ENCODE assay signal across 19 cellular contexts in genomic region chr1:246971969-246972368, GRCh38. TPM values are rescaled to one million over a fixed set of nuclear protein-coding genes. Genes with fewer than 3 reads are reported as not detected.
"Had no signal": no experiment of that assay in that cellular context is flagged by ENCODE, and none has a peak within 500 bp of the region (broad histone marks: within the 10 kb centered on the region; RNA-seq: fewer than 3 reads in every experiment).

No MANE protein-coding gene starts in this region.

- H3K27ac Mint-ChIP-seq: activated CD8-positive, alpha-beta T cell treated with anti-CD3 and anti-CD28 coated beads for 36 hours; activated naive CD8-positive, alpha-beta T cell; activated T-helper 17 cell treated with anti-CD3 and anti-CD28 coated beads, Interleukin-2, amount 50 U/mL, for 72 hours; effector memory CD8-positive, alpha-beta T cell; T-helper 17 cell; T-helper 2 cell treated with Interferon-gamma antibody and Interleukin-4, amounts not matched to agents 5 μg/mL and 100 μg/mL, for 36 hours had no signal

- H3K4me3 ChIP-seq: body of pancreas, esophagus squamous epithelium, gastroesophageal sphincter had no signal

- H3K9me3 ChIP-seq: body of pancreas, gastroesophageal sphincter had no signal

- H3K4me3 Mint-ChIP-seq: activated CD8-positive, alpha-beta T cell treated with anti-CD3 and anti-CD28 coated beads for 36 hours; activated naive CD8-positive, alpha-beta T cell; activated T-cell treated with anti-CD3 and anti-CD28 coated beads, Interleukin-2, amount 50 U/mL, for 4 hours; activated T-helper 17 cell treated with anti-CD3 and anti-CD28 coated beads, Interleukin-2, amount 50 U/mL, for 72 hours; effector memory CD8-positive, alpha-beta T cell; T-helper 17 cell; T-helper 2 cell treated with Interferon-gamma antibody and Interleukin-4, amounts not matched to agents 5 μg/mL and 100 μg/mL, for 36 hours had no signal

- DNase-seq: amniotic stem cell, cortex of kidney, esophagus squamous epithelium, T1000 had no signal

- H3K27me3 ChIP-seq: body of pancreas, esophagus squamous epithelium, gastroesophageal sphincter, heart right ventricle had no signal

- H3K36me3 ChIP-seq: esophagus squamous epithelium, gastroesophageal sphincter, heart right ventricle had no signal

- H3K27ac ChIP-seq: body of pancreas, epithelial cell of prostate, esophagus squamous epithelium, gastroesophageal sphincter, heart right ventricle, WERI-Rb-1 had no signal

- H3K27me3 Mint-ChIP-seq: activated CD8-positive, alpha-beta T cell treated with anti-CD3 and anti-CD28 coated beads for 36 hours had no signal

- FAIRE-seq: colon, endometrium had no signal

- H3K4me1 Mint-ChIP-seq: activated T-helper 17 cell treated with anti-CD3 and anti-CD28 coated beads, Interleukin-2, amount 50 U/mL, for 72 hours; T-helper 17 cell had no signal

- ATAC-seq: activated CD8-positive, alpha-beta T cell treated with anti-CD3 and anti-CD28 coated beads for 36 hours; activated T-cell treated with anti-CD3 and anti-CD28 coated beads, Interleukin-2, amount 50 U/mL, for 4 hours; activated T-helper 17 cell treated with anti-CD3 and anti-CD28 coated beads, Interleukin-2, amount 50 U/mL, for 72 hours; body of pancreas; effector memory CD8-positive, alpha-beta T cell; gastroesophageal sphincter; T-helper 17 cell had no signal

- H3K4me1 ChIP-seq: body of pancreas, esophagus squamous epithelium, gastroesophageal sphincter, heart right ventricle had no signal

RNA-seq across cellular contexts. Expression of gene ZNF695, which starts 35.9 kb away (rescaled TPM):
- total RNA-seq: aorta, body of pancreas, gastroesophageal sphincter, T-helper 17 cell had no signal
- polyA plus RNA-seq: aorta had no signal
